In genomic region chr13:46086985-46087384, GRCh38 we compare ENCODE assay signal across 25 cellular contexts. TPM values are rescaled to one million over a fixed set of nuclear protein-coding genes. Genes with fewer than 3 reads are reported as not detected.
DNase-seq lines count a peak whose midpoint lies in the region; ATAC-seq, FAIRE-seq and TF ChIP-seq lines count a peak whose summit lies in the region.
"Had no signal": no experiment of that assay in that cellular context is flagged by ENCODE, and none has a peak within 500 bp of the region (broad histone marks: within the 10 kb centered on the region; RNA-seq: fewer than 3 reads in every experiment).

No MANE protein-coding gene starts in this region.

- WGBS in A549 (ENCODE audit: missing lambda C conversion rate) = 14% methylated on average over 6 of the region's 12 CpGs
- 90% methylated on average over 3 of the region's 12 CpGs for WGBS in right lobe of liver (ENCODE audit: insufficient coverage, low coverage, low lambda C conversion rate, missing lambda C conversion rate)

- CTCF ChIA-PET in A549 (lab: Yijun Ruan, JAX) = interaction anchor here (1.1 kb wide), 1 partner anchor 40 kb away, joined by 4 read pairs; no protein-coding TSS in a partner anchor
- CTCF ChIA-PET in Panc1 (lab: Charles Lee) = no interaction called here

- no TSS peak for BruUV-seq in Panc1 (replicated peaks; lab: Mats Ljungman, UMichigan)

- H3K9me3 ChIP-seq in A549 = no peaks in the 10 kb centered on the region
- no peaks in the 10 kb centered on the region for H3K9me3 ChIP-seq in Panc1 (ENCODE audit: control insufficient read depth, insufficient read depth, low read depth, low read length)
- no peaks in the 10 kb centered on the region for H3K9me3 ChIP-seq in right lobe of liver
- H3K9me3 ChIP-seq: Caco-2, HAP-1 had no signal

- H3K27ac ChIP-seq in A549 (no peak overlapping the region), Panc1 (ENCODE audit: low read length) (no peak overlapping the region), right lobe of liver (peak overlapping the region in 1 of 3 donors; percentile 3)
- H3K27ac ChIP-seq: C4-2B had no signal

- TF ChIP-seq POLR2A in A549 (IDR thresholded peaks at IDR 0.05; ENCODE audit: low read length) (no peak), right lobe of liver (IDR thresholded peaks at IDR 0.05) (no peak)

- TF ChIP-seq CTCF in A549 (IDR thresholded peaks at IDR 0.05) = no peak
- TF ChIP-seq CTCF in Panc1 (IDR thresholded peaks at IDR 0.05) = no peak
- no peak for TF ChIP-seq CTCF in right lobe of liver (IDR thresholded peaks at IDR 0.05)

- H3K36me3 ChIP-seq in Panc1 (ENCODE audit: control insufficient read depth, insufficient read depth, low read length) (no peaks in the 10 kb centered on the region), right lobe of liver (peaks cover 0 to 68% (median 31%) of the 10 kb centered on the region in 4 donors), H7 (replicated peaks; ENCODE audit: control insufficient read depth, insufficient read depth, low read length) (no peaks in the 10 kb centered on the region)
- H3K36me3 ChIP-seq: HAP-1 had no signal

- ATAC-seq in A549 (peak; percentile 78 to 95; a peak in 5 of 6 replicates), Panc1 (0 out of 2 replicates have a peak, but pooled peaks have one; percentile 45), right lobe of liver (peak in 3 of 4 donors; percentile 4 to 28 (median 20)), GM19324 (IDR thresholded peaks at IDR 0.05; ENCODE audit: low FRiP score, unreplicated experiment) (no peak), left ventricle myocardium superior (no peak)
- ATAC-seq: K562 had no signal

- H3K4me3 ChIP-seq in A549 (peak overlapping the region; percentile 12; the same call in 1 of the 3 replicates), Panc1 (ENCODE audit: low read depth in 2 of 2, low read length in 2 of 2) (peak overlapping the region; percentile 9 to 26; a peak in 2 of 4 replicates), right lobe of liver (no peak overlapping the region), H7 (ENCODE audit: insufficient read depth, low read depth, low read length) (no peak overlapping the region)
- H3K4me3 ChIP-seq: HAP-1, K562 had no signal

- intact Hi-C loops in Panc1 (cut with micrococcal nuclease; ENCODE audit: unreplicated experiment) = no loop called here
- intact Hi-C loops in right lobe of liver (cut with DNase I) = no loop called here
- intact Hi-C loops in left ventricle myocardium superior (cut with micrococcal nuclease) = no loop called here

- no peak for TF ChIP-seq RAD21 in A549 (conservative IDR thresholded peaks at IDR 0.05 in 1 of 2, IDR thresholded peaks at IDR 0.05 in 1 of 2)

- H3K4me2 ChIP-seq in A549 = peak overlapping the region; percentile 69

- in situ Hi-C loops in Panc1 (cut with HindIII; ENCODE audit: low pct_unique_long_range_greater_than_20kb, low sequenced_read_pairs) = no loop called here

- H3K27me3 ChIP-seq in Panc1 (ENCODE audit: control insufficient read depth, insufficient read depth, low read length) = no peaks in the 10 kb centered on the region; the same call in 1 of the 2 replicates
- H3K27me3 ChIP-seq in right lobe of liver = no peaks in the 10 kb centered on the region
- H3K27me3 ChIP-seq in H7 (ENCODE audit: control insufficient read depth, insufficient read depth, low read length) = no peaks in the 10 kb centered on the region

- no peak for TF ChIP-seq EP300 in A549 (IDR thresholded peaks at IDR 0.05)

- H3K4me1 ChIP-seq in A549 (no peaks in the 10 kb centered on the region), Panc1 (ENCODE audit: control insufficient read depth, insufficient read depth, low read length) (no peaks in the 10 kb centered on the region), right lobe of liver (peaks cover 0 to 8% (median 0%) of the 10 kb centered on the region in 4 donors)
- H3K4me1 ChIP-seq: Caco-2, HAP-1 had no signal

- no peak for DNase-seq in A549 (ENCODE audit: low read depth in 1 of 2, low spot score in 1 of 2)
- DNase-seq in DMS114 treated with DMSO at 0.1 percent for 48 hours (lab: John Stamatoyannopoulos, UW; ENCODE audit: unreplicated experiment) = peak; percentile 1
- no peak for DNase-seq in Panc1 (ENCODE audit: low read depth, low spot score)
- DNase-seq in right lobe of liver = no peak
- DNase-seq in H7 = no peak
- DNase-seq in left ventricle myocardium superior = no peak
- DNase-seq: ACHN; Caco-2; CD4-positive, alpha-beta T cell; DMS153; DMS79; GDM1; IMR-90 had no signal

- FAIRE-seq in A549 (lab: Jason Lieb, UNC) = no peak
- FAIRE-seq: D721Med, GM12892, GM18507, H1, K562 had no signal

- POLR2A ChIA-PET in A549 (lab: Yijun Ruan, JAX) = no interaction called here
- POLR2A ChIA-PET in Panc1 (lab: Charles Lee) = no interaction called here

TF ChIP-seq in A549, 52 proteins besides CTCF, POLR2A, EP300 and RAD21:
- TF ChIP-seq ZFP36 (IDR thresholded peaks at IDR 0.05; ENCODE audit: borderline replicate concordance, partially characterized antibody) (no peak), ZC3H11A (IDR thresholded peaks at IDR 0.05) (no peak), BCL3 (IDR thresholded peaks at IDR 0.05) (no peak), NR3C1 (IDR thresholded peaks at IDR 0.05) (no peak), FOSL2 (IDR thresholded peaks at IDR 0.05) (no peak), FOSL2 (CRISPR knock-in tag; IDR thresholded peaks at IDR 0.05) (no peak), CBX2 (IDR thresholded peaks at IDR 0.05; ENCODE audit: borderline replicate concordance, low read depth) (no peak), ELK1 (IDR thresholded peaks at IDR 0.05; ENCODE audit: low read depth, low read length) (no peak), HMGXB4 (CRISPR knock-in tag; IDR thresholded peaks at IDR 0.05; ENCODE audit: borderline replicate concordance) (no peak)
TF ChIP-seq in A549: peak in this region for 0.

RNA-seq across cellular contexts. Expression of gene CPB2, which starts 17.8 kb away (rescaled TPM):
- polyA plus RNA-seq in A549 (2011; rRNA removed) = 0.48 and 0.49 TPM in 2 replicates
- polyA plus RNA-seq in A549 (2012; cell fraction: cytosol; rRNA removed) = 0.03 TPM in 1 of 2 replicates, not detected in the other
- not detected in 2 replicates for polyA plus RNA-seq in A549 (2012; cell fraction: nucleus; rRNA removed)
- polyA plus RNA-seq in A549 (2017; fragmentation: RNase III; extraction: RNeasy Plus Mini Kit Qiagen cat#74134 plus additional on column Dnase treatment) = 0.05 TPM in 1 of 3 replicates, not detected in the others
- 0.17 TPM in 1 of 2 replicates, not detected in the other for polyA minus RNA-seq in A549 (2011; rRNA and poly(A)+ RNA removed)
- 0.28 TPM for total RNA-seq in Panc1 (2021; ENCODE audit: unreplicated experiment)
- polyA plus RNA-seq in Panc1 (2012; ENCODE audit: insufficient read length) = not detected
- 100 to 1,000 TPM; 342 to 693 (median 554) TPM for total RNA-seq in right lobe of liver
- total RNA-seq in H7 (2014; rRNA removed; shearing (Covaris generic)) = not detected in 2 replicates
- not detected for total RNA-seq in left ventricle myocardium superior
- total RNA-seq: A172; CD4-positive, alpha-beta T cell; Daoy; H1; HT-29; IMR-90 had no signal
- polyA plus RNA-seq: BJ, H1, IMR-90 had no signal

RNA-seq across cellular contexts. Expression of gene ZC3H13, which starts 34.4 kb away (rescaled TPM):
- polyA plus RNA-seq in A549 (2011; rRNA removed) (9.5 and 13.2 TPM in 2 replicates), A549 (2017; fragmentation: RNase III; extraction: RNeasy Plus Mini Kit Qiagen cat#74134 plus additional on column Dnase treatment) (17.5 to 17.8 TPM (median 17.6 TPM) in 3 replicates)
- polyA plus RNA-seq in A549 (2012; cell fraction: cytosol; rRNA removed) = 2.0 and 2.1 TPM in 2 replicates
- 2.1 and 3.4 TPM in 2 replicates for polyA plus RNA-seq in A549 (2012; cell fraction: nucleus; rRNA removed)
- polyA minus RNA-seq in A549 (2011; rRNA and poly(A)+ RNA removed) = 6.8 and 8.4 TPM in 2 replicates
- total RNA-seq in Panc1 (2021; ENCODE audit: unreplicated experiment) (25.3 TPM), right lobe of liver (10 to 100 TPM; 20.3 to 52.8 (median 50.3) TPM), left ventricle myocardium superior (28.5 TPM)
- 13.1 TPM for polyA plus RNA-seq in Panc1 (2012; ENCODE audit: insufficient read length)
- 8.2 and 9.2 TPM in 2 replicates for total RNA-seq in H7 (2014; rRNA removed; shearing (Covaris generic))

Comparison
In these comparisons a context has a peak if more than half of its experiments do, and no peak if none do; other contexts are left out.
1. ATAC-seq: peak in A549 (2 of 2), Panc1 (single experiment) and right lobe of liver (3 of 4); none in GM19324 (single experiment) and left ventricle myocardium superior (single experiment).
2. H3K4me3 ChIP-seq: peak in A549 (single experiment) and Panc1 (2 of 2); none in right lobe of liver (0 of 3) and H7 (single experiment).
3. RNA of gene CPB2, which starts 17.8 kb away (total RNA-seq): 342 to 693 TPM in right lobe of liver; 0.28 TPM in Panc1 (single experiment), not detected in H7 and not detected in left ventricle myocardium superior (single experiment); every median in the first group is over 100 times any median in the second.